20 cellular contexts compared by ENCODE assay signal in genomic region chr13:67619987-67620386, GRCh38.
A peak's percentile ranks its signal among the peaks of the same experiment; 100 is the strongest.
DNase-seq lines count a peak whose midpoint lies in the region; ATAC-seq, FAIRE-seq and TF ChIP-seq lines count a peak whose summit lies in the region.
"Had no signal": no experiment of that assay in that cellular context is flagged by ENCODE, and none has a peak within 500 bp of the region (broad histone marks: within the 10 kb centered on the region; RNA-seq: fewer than 3 reads in every experiment).

No MANE protein-coding gene starts in this region.

- H3K4me2 ChIP-seq in PC-3 (ENCODE audit: low read length), result peak overlapping the region; percentile 56

- H3K9me2 ChIP-seq in PC-3 (replicated peaks; ENCODE audit: low read length), result no peaks in the 10 kb centered on the region

- no peaks in the 10 kb centered on the region for H3F3A ChIP-seq in PC-3 (ENCODE audit: low read length, unreplicated experiment)

- DNase-seq in H54 (ENCODE audit: insufficient read length, low spot score) (peak; percentile 4), PC-3 (peak; percentile 32), fibroblast of gingiva (ENCODE audit: low read depth) (peak; percentile 1), renal cortical epithelial cell (ENCODE audit: low read depth) (peak; percentile 40), HAP-1 (ENCODE audit: low spot score in 2 of 2) (no peak), amygdala (lab: John Stamatoyannopoulos, UW) (no peak), SKM-1 treated with dmso at 0.1 percent for 144 hours (lab: John Stamatoyannopoulos, UW; ENCODE audit: unreplicated experiment) (no peak)
- DNase-seq: activated CD8-positive, alpha-beta T cell treated with anti-CD3 and anti-CD28 coated beads for 36 hours; activated effector memory CD4-positive, alpha-beta T cell treated with anti-CD3 and anti-CD28 coated beads, Interleukin-2, amount 50 U/mL, for 16 hours; CD4-positive, CD25-positive, alpha-beta regulatory T cell; endodermal cell; GM23248; KG1; kidney; NCI-H2029; NCI-H774; SJCRH30; stimulated activated CD4-positive, alpha-beta T cell treated with anti-CD3 and anti-CD28 coated beads, Interleukin-4, amount 100 ng/mL, for 1 hour had no signal

- TF ChIP-seq POLR2A in H54 (IDR thresholded peaks at IDR 0.05; ENCODE audit: low read depth, low read length), result no peak

- no peak overlapping the region for H3K9ac ChIP-seq in PC-3 (ENCODE audit: low read length)
- H3K9ac ChIP-seq: GM23248 had no signal

- intact Hi-C loops in PC-3 (cut with micrococcal nuclease), result no loop called here

- POLR2A ChIA-PET in PC-3 (lab: Charles Lee; ENCODE audit: unreplicated experiment), result no interaction called here

- H3K4me1 ChIP-seq in PC-3 (ENCODE audit: insufficient read depth, low read length) (peaks cover 9% of the 10 kb centered on the region), HAP-1 (no peaks in the 10 kb centered on the region)

- peak overlapping the region; percentile 58 for H3K27ac ChIP-seq in PC-3 (ENCODE audit: low read length)
- H3K27ac ChIP-seq: cardiac muscle cell, GM23248, SJCRH30 had no signal

- no TSS peak for BruUV-seq in PC-3 (replicated peaks; lab: Mats Ljungman, UMichigan)

- no peak overlapping the region for H2AFZ ChIP-seq in PC-3 (ENCODE audit: low read length)
- H2AFZ ChIP-seq: GM23248 had no signal

- CTCF ChIA-PET in PC-3 (lab: Charles Lee), result no interaction called here

- H3K36me3 ChIP-seq in PC-3 (ENCODE audit: low read depth, low read length) (no peaks in the 10 kb centered on the region), HAP-1 (replicated peaks) (no peaks in the 10 kb centered on the region)
- H3K36me3 ChIP-seq: cardiac muscle cell, SJCRH30 had no signal

- H3K9me3 ChIP-seq in PC-3 (ENCODE audit: low read length) (no peaks in the 10 kb centered on the region), HAP-1 (no peaks in the 10 kb centered on the region)
- H3K9me3 ChIP-seq: SJCRH30 had no signal

- no peaks in the 10 kb centered on the region for H4K20me1 ChIP-seq in PC-3 (ENCODE audit: low read length)

- no peak for FAIRE-seq in H54 (lab: Jason Lieb, UNC)
- FAIRE-seq: G401.6, kidney had no signal

- ATAC-seq in PC-3, result peak; percentile 97
- ATAC-seq: activated CD8-positive, alpha-beta T cell treated with anti-CD3 and anti-CD28 coated beads for 36 hours had no signal

- H3K27me3 ChIP-seq in PC-3 (ENCODE audit: low read length), result no peaks in the 10 kb centered on the region
- H3K27me3 ChIP-seq in HAP-1 (ENCODE audit: low read depth), result no peaks in the 10 kb centered on the region
- H3K27me3 ChIP-seq: cardiac muscle cell, SJCRH30 had no signal

- TF ChIP-seq CTCF in PC-3 (conservative IDR thresholded peaks at IDR 0.05; ENCODE audit: low read depth, low read length), result no peak

- H3K4me3 ChIP-seq in PC-3 (ENCODE audit: low read length) (no peak overlapping the region), HAP-1 (no peak overlapping the region)
- H3K4me3 ChIP-seq: cardiac muscle cell, GM23248, SJCRH30 had no signal

- no peaks in the 10 kb centered on the region for H3K79me2 ChIP-seq in PC-3 (ENCODE audit: low read length)

- in situ Hi-C loops in HAP-1 (cut with MboI; ENCODE audit: low sequenced_read_pairs), result no loop called here

Comparison
In these comparisons a context has a peak if more than half of its experiments do, and no peak if none do; other contexts are left out.
1. DNase-seq: peak in H54 (single experiment), PC-3 (single experiment), fibroblast of gingiva (single experiment) and renal cortical epithelial cell (single experiment); none in HAP-1 (0 of 2), amygdala (0 of 56) and SKM-1 treated with dmso at 0.1 percent for 144 hours (single experiment).